Comparison of ENCODE assay signal across 18 cellular contexts in the genomic region with DNA sequence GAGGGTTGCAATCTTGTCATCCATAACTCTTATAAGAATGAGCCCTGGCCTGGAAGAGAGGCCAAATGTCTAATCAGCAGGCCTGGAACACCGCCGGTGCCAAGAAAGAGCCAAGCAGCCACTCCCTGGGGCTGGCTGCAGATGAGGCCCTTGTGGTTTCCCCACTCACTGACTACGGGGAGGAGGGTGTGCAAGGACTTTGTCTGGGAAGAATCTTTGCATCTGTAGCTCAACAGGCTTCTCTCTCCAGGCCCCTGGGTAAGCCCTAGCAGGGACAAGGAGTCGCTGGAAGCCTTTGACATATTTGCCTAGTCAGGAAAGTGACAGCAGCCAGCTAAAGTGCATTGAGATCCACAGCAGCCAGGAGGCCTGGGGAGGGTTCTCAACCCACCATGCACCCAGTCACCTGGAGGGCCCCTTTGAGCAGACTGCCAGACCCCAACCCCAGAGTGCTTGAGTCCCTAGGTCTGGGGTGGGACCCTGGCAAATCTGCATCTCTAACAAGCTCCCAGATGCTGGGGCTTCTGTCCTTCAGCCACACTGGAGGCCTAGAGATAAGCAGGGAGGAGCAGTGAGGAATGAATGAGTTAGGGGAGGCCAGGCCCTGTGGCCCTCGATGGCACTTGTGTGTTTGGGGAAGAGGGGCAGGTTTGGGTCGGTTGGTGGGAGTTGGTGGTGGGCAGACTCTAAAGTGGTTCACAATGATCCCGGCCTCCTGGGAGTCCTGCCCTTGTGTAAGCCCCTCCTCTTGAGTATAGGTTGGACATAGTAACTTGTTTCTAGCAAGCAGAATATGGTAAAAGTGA. TPM values are rescaled to one million over a fixed set of nuclear protein-coding genes. Genes with fewer than 3 reads are reported as not detected.
DNase-seq lines count a peak whose midpoint lies in the region; ATAC-seq and TF ChIP-seq lines count a peak whose summit lies in the region.
"Had no signal": no experiment of that assay in that cellular context is flagged by ENCODE, and none has a peak within 500 bp of the region (broad histone marks: within the 10 kb centered on the region; RNA-seq: fewer than 3 reads in every experiment).

No MANE protein-coding gene starts in this region.

- H3K36me3 Mint-ChIP-seq in WTC11, result no peaks in the 10 kb centered on the region
- H3K36me3 Mint-ChIP-seq: activated naive CD8-positive, alpha-beta T cell treated with anti-CD3 and anti-CD28 coated beads for 36 hours; CD8-positive, alpha-beta T cell; naive thymus-derived CD8-positive, alpha-beta T cell had no signal

- TF ChIP-seq CTCF in HL-60 (IDR thresholded peaks at IDR 0.05; ENCODE audit: insufficient read depth, low read length) (no peak), WTC11 (IDR thresholded peaks at IDR 0.05) (no peak), smooth muscle cell (IDR thresholded peaks at IDR 0.05; ENCODE audit: borderline replicate concordance, insufficient read depth, poor library complexity, severe bottlenecking) (no peak)

- peaks cover 6% of the 10 kb centered on the region; the same call in 1 of the 2 replicates for H3K4me1 Mint-ChIP-seq in WTC11

- H3K27me3 ChIP-seq in HL-60 (ENCODE audit: insufficient read depth, poor library complexity, severe bottlenecking) (no peaks in the 10 kb centered on the region), smooth muscle cell (ENCODE audit: low read depth) (no peaks in the 10 kb centered on the region)
- H3K27me3 ChIP-seq: hepatocyte, SJCRH30 had no signal

- 68% methylated on average over 7 of the region's 7 CpGs for WGBS in smooth muscle cell (ENCODE audit: low lambda C conversion rate)

- no peaks in the 10 kb centered on the region for H3K9me3 ChIP-seq in smooth muscle cell (replicated peaks; ENCODE audit: low read depth)
- H3K9me3 ChIP-seq: SJCRH30 had no signal

- POLR2A ChIA-PET in WTC11 (lab: Charles Lee), result no interaction called here

- peak overlapping the region; percentile 13; the same call in 1 of the 2 replicates for H3K27ac ChIP-seq in HL-60 (replicated peaks)
- H3K27ac ChIP-seq in smooth muscle cell (ENCODE audit: low read depth), result no peak overlapping the region
- H3K27ac ChIP-seq: hepatocyte, SJCRH30 had no signal

- H3K36me3 ChIP-seq in smooth muscle cell (ENCODE audit: low read depth), result no peaks in the 10 kb centered on the region
- H3K36me3 ChIP-seq: SJCRH30 had no signal

- H3K27me3 Mint-ChIP-seq in WTC11 (ENCODE audit: low read depth), result no peaks in the 10 kb centered on the region
- H3K27me3 Mint-ChIP-seq: activated naive CD8-positive, alpha-beta T cell treated with anti-CD3 and anti-CD28 coated beads for 36 hours; central memory CD8-positive, alpha-beta T cell; naive thymus-derived CD8-positive, alpha-beta T cell; stimulated activated naive CD8-positive, alpha-beta T cell treated with anti-CD3 and anti-CD28 coated beads, Interleukin-15, amount 100 ng/mL, for 72 hours had no signal

- H4K20me1 ChIP-seq in smooth muscle cell (ENCODE audit: low read depth), result no peaks in the 10 kb centered on the region

- intact Hi-C loops in left ventricle myocardium superior (cut with micrococcal nuclease), result loop anchor here (10.0 kb wide), 1 partner anchor 228 kb away; no protein-coding TSS in a partner anchor

- no peak overlapping the region for H3K4me2 ChIP-seq in smooth muscle cell
- H3K4me2 ChIP-seq: hepatocyte had no signal

- H3K4me1 ChIP-seq in smooth muscle cell (ENCODE audit: low read depth), result peaks cover 4% of the 10 kb centered on the region
- H3K4me1 ChIP-seq: SJCRH30 had no signal

- DNase-seq in HL-60 (ENCODE audit: low read depth in 1 of 2, low spot score in 1 of 2) (peak in 1 of 2 experiments; percentile 52), WTC11 (ENCODE audit: low spot score) (peak; percentile 4), left ventricle myocardium superior (peak; percentile 66), smooth muscle cell (lab: John Stamatoyannopoulos, UW; ENCODE audit: unreplicated experiment) (no peak), NCI-H1694 treated with DMSO at 0.1 percent for 48 hours (lab: John Stamatoyannopoulos, UW) (no peak), H4 (ENCODE audit: low spot score) (no peak), NCI-H524 (lab: John Stamatoyannopoulos, UW) (no peak)
- DNase-seq: activated naive CD8-positive, alpha-beta T cell treated with anti-CD3 and anti-CD28 coated beads for 36 hours; CD8-positive, alpha-beta T cell; GDM1; NCI-H2081 treated with DMSO at 0.1 percent for 48 hours; SJCRH30; stimulated activated naive CD8-positive, alpha-beta T cell treated with anti-CD3 and anti-CD28 coated beads, Interleukin-15, amount 100 ng/mL, for 72 hours had no signal

- CTCF ChIA-PET in WTC11 (lab: Charles Lee), result no interaction called here

- no peak overlapping the region for H3K4me3 Mint-ChIP-seq in WTC11
- H3K4me3 Mint-ChIP-seq: activated naive CD8-positive, alpha-beta T cell treated with anti-CD3 and anti-CD28 coated beads for 36 hours; CD8-positive, alpha-beta T cell; central memory CD8-positive, alpha-beta T cell; naive thymus-derived CD8-positive, alpha-beta T cell; stimulated activated naive CD8-positive, alpha-beta T cell treated with anti-CD3 and anti-CD28 coated beads, Interleukin-15, amount 100 ng/mL, for 72 hours had no signal

- no peaks in the 10 kb centered on the region for H3F3A ChIP-seq in smooth muscle cell (ENCODE audit: low read depth)

- H3K27ac Mint-ChIP-seq in WTC11, result no peak overlapping the region
- H3K27ac Mint-ChIP-seq: activated naive CD8-positive, alpha-beta T cell treated with anti-CD3 and anti-CD28 coated beads for 36 hours had no signal

- peak overlapping the region; percentile 24 for H2AFZ ChIP-seq in smooth muscle cell (ENCODE audit: low read depth)
- H2AFZ ChIP-seq: hepatocyte had no signal

- no peak for ATAC-seq in WTC11
- peak; percentile 74 for ATAC-seq in left ventricle myocardium superior
- no peak for ATAC-seq in HG03565 (IDR thresholded peaks at IDR 0.05; ENCODE audit: unreplicated experiment)
- ATAC-seq: CD8-positive, alpha-beta T cell; naive thymus-derived CD8-positive, alpha-beta T cell; stimulated activated naive CD8-positive, alpha-beta T cell treated with anti-CD3 and anti-CD28 coated beads, Interleukin-15, amount 100 ng/mL, for 72 hours had no signal

- H3K9ac ChIP-seq in smooth muscle cell (ENCODE audit: low read depth), result no peak overlapping the region

- no peaks in the 10 kb centered on the region for H3K79me2 ChIP-seq in smooth muscle cell (ENCODE audit: low read depth)
- H3K79me2 ChIP-seq: hepatocyte had no signal

- H3K9me3 Mint-ChIP-seq in WTC11, result 0 out of 2 replicates have a peak, but pooled peaks cover 3% of the 10 kb centered on the region
- H3K9me3 Mint-ChIP-seq: activated naive CD8-positive, alpha-beta T cell treated with anti-CD3 and anti-CD28 coated beads for 36 hours; CD8-positive, alpha-beta T cell; central memory CD8-positive, alpha-beta T cell; naive thymus-derived CD8-positive, alpha-beta T cell had no signal

- no peak overlapping the region for H3K4me3 ChIP-seq in HL-60 (replicated peaks; ENCODE audit: insufficient read depth, low read length)
- H3K4me3 ChIP-seq in smooth muscle cell, result no peak overlapping the region
- H3K4me3 ChIP-seq: hepatocyte, SJCRH30 had no signal

TF ChIP-seq in WTC11, 78 proteins besides CTCF, POLR2A, EP300 and RAD21 (continues in another document):
- TF ChIP-seq ATF1 (CRISPR knock-in tag; IDR thresholded peaks at IDR 0.05), result no peak
- no peak for TF ChIP-seq RORB (CRISPR knock-in tag; IDR thresholded peaks at IDR 0.05)
- no peak for TF ChIP-seq ZNF532 (CRISPR knock-in tag; IDR thresholded peaks at IDR 0.05; ENCODE audit: borderline replicate concordance)
- TF ChIP-seq, protein P1, sequence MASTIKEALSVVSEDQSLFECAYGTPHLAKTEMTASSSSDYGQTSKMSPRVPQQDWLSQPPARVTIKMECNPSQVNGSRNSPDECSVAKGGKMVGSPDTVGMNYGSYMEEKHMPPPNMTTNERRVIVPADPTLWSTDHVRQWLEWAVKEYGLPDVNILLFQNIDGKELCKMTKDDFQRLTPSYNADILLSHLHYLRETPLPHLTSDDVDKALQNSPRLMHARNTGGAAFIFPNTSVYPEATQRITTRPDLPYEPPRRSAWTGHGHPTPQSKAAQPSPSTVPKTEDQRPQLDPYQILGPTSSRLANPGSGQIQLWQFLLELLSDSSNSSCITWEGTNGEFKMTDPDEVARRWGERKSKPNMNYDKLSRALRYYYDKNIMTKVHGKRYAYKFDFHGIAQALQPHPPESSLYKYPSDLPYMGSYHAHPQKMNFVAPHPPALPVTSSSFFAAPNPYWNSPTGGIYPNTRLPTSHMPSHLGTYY (CRISPR knock-in tag; IDR thresholded peaks at IDR 0.05), result no peak

RNA-seq across cellular contexts. Expression of gene LRTM2, which starts 13.9 kb away (rescaled TPM):
- 0.30 to 0.66 TPM (median 0.34 TPM) in 3 replicates for total RNA-seq in WTC11 (2021)
- total RNA-seq in left ventricle myocardium superior, result not detected
- not detected in 2 replicates for total RNA-seq in smooth muscle cell
- not detected in 2 replicates for polyA plus RNA-seq in smooth muscle cell
- not detected in 2 replicates for total RNA-seq in H4 (2014; rRNA removed; shearing (Covaris generic))
- total RNA-seq: activated naive CD8-positive, alpha-beta T cell treated with anti-CD3 and anti-CD28 coated beads for 36 hours; CD8-positive, alpha-beta T cell; H1; hepatocyte; SJCRH30 had no signal
- polyA plus RNA-seq: hepatocyte; naive thymus-derived CD8-positive, alpha-beta T cell had no signal

Comparison
In these comparisons a context has a peak if more than half of its experiments do, and no peak if none do; other contexts are left out.
1. DNase-seq: peak in WTC11 (single experiment) and left ventricle myocardium superior (single experiment); none in smooth muscle cell (single experiment), NCI-H1694 treated with DMSO at 0.1 percent for 48 hours (single experiment), H4 (single experiment) and NCI-H524 (0 of 2).